16 cellular contexts compared by ENCODE assay signal in the genomic region with DNA sequence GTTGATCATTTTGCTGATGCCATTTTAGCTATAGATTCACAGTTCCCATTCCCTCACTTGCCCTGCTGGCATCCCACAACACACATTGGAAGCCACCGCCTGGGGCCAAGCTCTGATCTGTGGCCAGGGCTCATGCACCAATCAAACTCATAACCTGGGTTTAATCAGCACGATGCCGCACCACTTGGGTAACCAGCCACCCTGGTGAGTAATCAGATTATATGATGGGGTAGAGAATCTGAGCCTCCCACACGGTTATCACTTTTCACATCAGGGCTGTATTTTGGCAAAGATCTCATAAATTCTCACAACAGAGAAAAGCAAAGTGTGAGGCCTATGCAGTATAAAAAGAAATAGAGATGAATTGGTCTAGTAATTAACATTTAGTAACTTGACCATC.
DNase-seq lines count a peak whose midpoint lies in the region; TF ChIP-seq lines count a peak whose summit lies in the region.
"Had no signal": no experiment of that assay in that cellular context is flagged by ENCODE, and none has a peak within 500 bp of the region (broad histone marks: within the 10 kb centered on the region; RNA-seq: fewer than 3 reads in every experiment).

No MANE protein-coding gene starts in this region.

- no peak overlapping the region for H3K4me3 ChIP-seq in foreskin fibroblast (ENCODE audit: low read depth in 1 of 2, low read length in 2 of 2)
- no peak overlapping the region for H3K4me3 ChIP-seq in skeletal muscle satellite cell (ENCODE audit: low read length)
- H3K4me3 ChIP-seq: lower lobe of right lung, SJCRH30 had no signal

- DNase-seq in GM04503 (ENCODE audit: low read depth) (peak; percentile 45), RPMI7951 (ENCODE audit: low read depth) (peak; percentile 96), foreskin fibroblast (peak; percentile 60 to 67), iPS-NIHi11 (ENCODE audit: low spot score) (no peak), NCI-H2107 (lab: John Stamatoyannopoulos, UW) (no peak), DMS114 treated with DMSO at 0.1 percent for 48 hours (lab: John Stamatoyannopoulos, UW; ENCODE audit: unreplicated experiment) (no peak)
- DNase-seq: activated T-cell treated with anti-CD3 and anti-CD28 coated beads, Interleukin-2, amount 50 U/mL, for 72 hours; C1 segment of cervical spinal cord; lower lobe of right lung; NCI-H1048; NCI-H774; OCI-M1; SJCRH30; small intestine; stimulated activated CD4-positive, alpha-beta T cell treated with anti-CD3 and anti-CD28 coated beads, Interleukin-4, amount 100 ng/mL, for 24 hours had no signal

- TF ChIP-seq CTCF in foreskin fibroblast (IDR thresholded peaks at IDR 0.05; ENCODE audit: low read depth, low read length): no peak

- H3K27me3 ChIP-seq in skeletal muscle satellite cell (ENCODE audit: control insufficient read depth, insufficient read depth, low read length): no peaks in the 10 kb centered on the region
- H3K27me3 ChIP-seq: SJCRH30 had no signal

- H3K4me2 ChIP-seq in skeletal muscle satellite cell (ENCODE audit: low read length): peak overlapping the region; percentile 70

- H3K36me3 ChIP-seq in skeletal muscle satellite cell (ENCODE audit: insufficient read depth, low read length): no peaks in the 10 kb centered on the region
- H3K36me3 ChIP-seq: lower lobe of right lung, SJCRH30 had no signal

- H3K9me3 ChIP-seq in skeletal muscle satellite cell (replicated peaks; ENCODE audit: low read length): no peaks in the 10 kb centered on the region
- H3K9me3 ChIP-seq: lower lobe of right lung, SJCRH30 had no signal

- peaks cover 44% of the 10 kb centered on the region for H3K4me1 ChIP-seq in skeletal muscle satellite cell (ENCODE audit: control insufficient read depth, insufficient read depth, low read length)
- H3K4me1 ChIP-seq: lower lobe of right lung had no signal

- H3K9ac ChIP-seq in skeletal muscle satellite cell (ENCODE audit: low read depth, low read length): no peak overlapping the region

Comparison
In these comparisons a context has a peak if more than half of its experiments do, and no peak if none do; other contexts are left out.
1. DNase-seq: peak in GM04503 (single experiment), RPMI7951 (single experiment) and foreskin fibroblast (2 of 2); none in iPS-NIHi11 (single experiment), NCI-H2107 (single experiment) and DMS114 treated with DMSO at 0.1 percent for 48 hours (single experiment).